ENCODE assay signal across 8 cellular contexts in the genomic region with DNA sequence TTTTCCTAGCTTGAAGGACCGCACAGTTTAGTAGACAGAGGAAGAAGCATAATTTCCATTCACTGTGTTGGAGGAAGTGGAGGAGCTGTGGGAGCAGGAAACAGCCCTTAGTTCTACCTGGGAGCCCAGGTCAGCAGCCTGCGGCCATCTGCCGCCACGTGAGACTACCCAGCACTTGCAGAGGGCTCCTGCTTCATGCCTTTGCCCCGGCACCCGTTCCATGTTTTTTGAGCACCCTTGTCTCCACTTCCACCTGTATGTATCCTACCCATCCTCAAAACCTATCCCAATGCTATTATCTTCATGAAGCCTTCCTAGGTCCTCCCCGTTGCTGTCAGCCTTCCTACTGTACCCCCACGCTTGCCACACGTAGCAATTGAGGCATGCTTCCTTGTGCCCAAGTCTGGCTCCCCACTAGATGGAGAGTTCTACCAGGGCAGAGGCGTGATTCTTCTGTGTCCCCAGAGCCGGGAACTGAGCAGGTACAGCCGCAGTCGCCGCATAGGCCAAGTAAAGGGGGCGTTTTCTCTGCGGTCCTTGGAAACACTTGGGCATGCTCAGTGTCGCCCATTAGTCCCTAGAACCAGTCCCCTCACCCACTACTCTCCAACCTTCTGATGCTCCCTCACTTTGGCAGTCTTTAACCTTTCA. TPM values are rescaled to one million over a fixed set of nuclear protein-coding genes. Genes with fewer than 3 reads are reported as not detected.
DNase-seq lines count a peak whose midpoint lies in the region; ATAC-seq and TF ChIP-seq lines count a peak whose summit lies in the region.

No MANE protein-coding gene starts in this region.

- peaks cover 37% of the 10 kb centered on the region for H3K4me1 Mint-ChIP-seq in activated CD4-positive, alpha-beta T cell treated with anti-CD3 and anti-CD28 coated beads, Interleukin-2, amount 10 ng/mL, durations not matched to agents 7 days and 5 days
- H3K4me1 Mint-ChIP-seq in neural progenitor cell, result peaks cover 41% of the 10 kb centered on the region

- peaks cover 1% of the 10 kb centered on the region for H3K27me3 Mint-ChIP-seq in activated CD4-positive, alpha-beta T cell treated with anti-CD3 and anti-CD28 coated beads, Interleukin-2, amount 10 ng/mL, durations not matched to agents 7 days and 5 days
- H3K27me3 Mint-ChIP-seq in neural progenitor cell (ENCODE audit: insufficient read depth, low read depth), result peaks cover 5% of the 10 kb centered on the region

- H3F3A ChIP-seq in neural progenitor cell (ENCODE audit: low read depth), result peaks cover 33% of the 10 kb centered on the region

- in situ Hi-C loops in Panc1 (cut with HindIII; ENCODE audit: low pct_unique_long_range_greater_than_20kb, low sequenced_read_pairs), result no loop called here

- POLR2A ChIA-PET in activated CD4-positive, alpha-beta T cell treated with anti-CD3 and anti-CD28 coated beads, Interleukin-2, amount 10 ng/mL, durations not matched to agents 7 days and 5 days (lab: Charles Lee), result no interaction called here
- POLR2A ChIA-PET in Panc1 (lab: Charles Lee), result no interaction called here

- H4K20me1 ChIP-seq in neural progenitor cell (ENCODE audit: low read depth), result no peaks in the 10 kb centered on the region

- no peaks in the 10 kb centered on the region; the same call in 1 of the 2 replicates for H3K36me3 ChIP-seq in Panc1 (ENCODE audit: control insufficient read depth, insufficient read depth, low read length)
- no peaks in the 10 kb centered on the region for H3K36me3 ChIP-seq in neural progenitor cell

- peak overlapping the region; percentile 97 for H2AFZ ChIP-seq in neural progenitor cell (replicated peaks)

- H3K27me3 ChIP-seq in Panc1 (ENCODE audit: control insufficient read depth, insufficient read depth, low read length) (no peaks in the 10 kb centered on the region), neural progenitor cell (no peaks in the 10 kb centered on the region)

- H3K9me3 ChIP-seq in Panc1 (ENCODE audit: control insufficient read depth, insufficient read depth, low read depth, low read length) (no peaks in the 10 kb centered on the region), neural progenitor cell (ENCODE audit: low read depth) (no peaks in the 10 kb centered on the region)

- H3K79me2 ChIP-seq in neural progenitor cell (ENCODE audit: low read depth), result peaks cover 18% of the 10 kb centered on the region

- no peaks in the 10 kb centered on the region for H3K9me3 Mint-ChIP-seq in activated CD4-positive, alpha-beta T cell treated with anti-CD3 and anti-CD28 coated beads, Interleukin-2, amount 10 ng/mL, durations not matched to agents 7 days and 5 days
- no peaks in the 10 kb centered on the region for H3K9me3 Mint-ChIP-seq in neural progenitor cell

- H3K9ac ChIP-seq in neural progenitor cell, result no peak overlapping the region

- H3K4me2 ChIP-seq in neural progenitor cell, result peak overlapping the region; percentile 95

- intact Hi-C loops in Panc1 (cut with micrococcal nuclease; ENCODE audit: unreplicated experiment) (no loop called here), posterior vena cava (cut with DNase I) (no loop called here)

- no peak for TF ChIP-seq CTCF in Panc1 (IDR thresholded peaks at IDR 0.05)
- TF ChIP-seq CTCF in neural progenitor cell (IDR thresholded peaks at IDR 0.05), result no peak

- H3K4me1 ChIP-seq in Panc1 (ENCODE audit: control insufficient read depth, insufficient read depth, low read length), result peaks cover 23% of the 10 kb centered on the region
- peaks cover 19% of the 10 kb centered on the region for H3K4me1 ChIP-seq in neural progenitor cell

- no peaks in the 10 kb centered on the region for H3K36me3 Mint-ChIP-seq in activated CD4-positive, alpha-beta T cell treated with anti-CD3 and anti-CD28 coated beads, Interleukin-2, amount 10 ng/mL, durations not matched to agents 7 days and 5 days (ENCODE audit: low read depth)
- peaks cover 6% of the 10 kb centered on the region for H3K36me3 Mint-ChIP-seq in neural progenitor cell

- no peak for DNase-seq in activated CD4-positive, alpha-beta T cell treated with anti-CD3 and anti-CD28 coated beads, Interleukin-2, amount 10 ng/mL, durations not matched to agents 7 days and 5 days
- DNase-seq in activated CD4-positive, alpha-beta T cell treated with anti-CD3 and anti-CD28 coated beads for 48 hours, result no peak
- DNase-seq in Panc1 (ENCODE audit: low read depth, low spot score) (no peak), epithelial cell of prostate (ENCODE audit: low read depth, low spot score) (no peak), neural progenitor cell (ENCODE audit: low spot score) (no peak), pons (ENCODE audit: low spot score) (no peak), posterior vena cava (ENCODE audit: low spot score) (no peak)

- H3K4me3 Mint-ChIP-seq in activated CD4-positive, alpha-beta T cell treated with anti-CD3 and anti-CD28 coated beads, Interleukin-2, amount 10 ng/mL, durations not matched to agents 7 days and 5 days, result peak overlapping the region; percentile 80
- H3K4me3 Mint-ChIP-seq in neural progenitor cell, result peak overlapping the region; percentile 94

- H3K4me3 ChIP-seq in Panc1 (ENCODE audit: low read depth in 2 of 2, low read length in 2 of 2) (peak overlapping the region; percentile 78 to 86), neural progenitor cell (peak overlapping the region; percentile 92)

- peak; percentile 21 for ATAC-seq in HG02852 (IDR thresholded peaks at IDR 0.05; ENCODE audit: unreplicated experiment)
- ATAC-seq in Panc1, result peak; percentile 68

- H3K27ac Mint-ChIP-seq in activated CD4-positive, alpha-beta T cell treated with anti-CD3 and anti-CD28 coated beads, Interleukin-2, amount 10 ng/mL, durations not matched to agents 7 days and 5 days, result peak overlapping the region; percentile 93
- peak overlapping the region; percentile 61 for H3K27ac Mint-ChIP-seq in neural progenitor cell

- H3K27ac ChIP-seq in Panc1 (ENCODE audit: low read length) (peak overlapping the region; percentile 87), epithelial cell of prostate (peak overlapping the region; percentile 89), neural progenitor cell (no peak overlapping the region)

- TSS peak; percentile 76 for BruUV-seq in Panc1 (replicated peaks; lab: Mats Ljungman, UMichigan)

- CTCF ChIA-PET in activated CD4-positive, alpha-beta T cell treated with anti-CD3 and anti-CD28 coated beads, Interleukin-2, amount 10 ng/mL, durations not matched to agents 7 days and 5 days (lab: Charles Lee), result interaction anchor here (1.6 to 1.8 kb wide), 3 partner anchors 14 to 19 kb away, joined by 4 to 8 read pairs (median 6); no protein-coding TSS in a partner anchor
- CTCF ChIA-PET in Panc1 (lab: Charles Lee), result no interaction called here

RNA-seq across cellular contexts. Expression of a gene that starts 1.9 kb away (rescaled TPM):
- 1 to 10 TPM; 4.0 to 4.8 TPM for total RNA-seq in activated CD4-positive, alpha-beta T cell treated with anti-CD3 and anti-CD28 coated beads, Interleukin-2, amount 10 ng/mL, durations not matched to agents 7 days and 5 days
- 9.2 TPM for total RNA-seq in Panc1 (2021; ENCODE audit: unreplicated experiment)
- polyA plus RNA-seq in Panc1 (2012; ENCODE audit: insufficient read length), result 24.4 TPM
- total RNA-seq in neural progenitor cell (ENCODE audit: low replicate concordance), result 1.4 and 5.6 TPM in 2 replicates
- total RNA-seq in posterior vena cava, result 10 to 100 TPM in 1 of 2 donors, 1 to 10 TPM in 1; 7.8 to 12.2 TPM

RNA-seq across cellular contexts. Expression of a gene that starts 38.0 kb away (rescaled TPM):
- 1 to 10 TPM in 1 of 2 experiments, under 1 TPM in 1; 0.71 to 1.3 TPM for total RNA-seq in activated CD4-positive, alpha-beta T cell treated with anti-CD3 and anti-CD28 coated beads, Interleukin-2, amount 10 ng/mL, durations not matched to agents 7 days and 5 days
- 24.4 TPM for total RNA-seq in Panc1 (2021; ENCODE audit: unreplicated experiment)
- polyA plus RNA-seq in Panc1 (2012; ENCODE audit: insufficient read length), result 27.3 TPM
- 3.3 and 13.5 TPM in 2 replicates for total RNA-seq in neural progenitor cell (ENCODE audit: low replicate concordance)
- total RNA-seq in posterior vena cava, result 1 to 10 TPM; 2.5 to 4.1 TPM

RNA-seq across cellular contexts. Expression of a gene that starts 50.4 kb away (rescaled TPM):
- total RNA-seq in activated CD4-positive, alpha-beta T cell treated with anti-CD3 and anti-CD28 coated beads, Interleukin-2, amount 10 ng/mL, durations not matched to agents 7 days and 5 days, result 1 to 10 TPM; 8.0 to 9.3 TPM
- total RNA-seq in Panc1 (2021; ENCODE audit: unreplicated experiment) (90.1 TPM), neural progenitor cell (ENCODE audit: low replicate concordance) (23.7 and 96.3 TPM in 2 replicates), posterior vena cava (10 to 100 TPM; 39.0 to 45.7 TPM)
- polyA plus RNA-seq in Panc1 (2012; ENCODE audit: insufficient read length), result 109 TPM

RNA-seq across cellular contexts. Expression of a gene that starts 54.6 kb away (rescaled TPM):
- total RNA-seq in activated CD4-positive, alpha-beta T cell treated with anti-CD3 and anti-CD28 coated beads, Interleukin-2, amount 10 ng/mL, durations not matched to agents 7 days and 5 days, result 100 to 1,000 TPM in 1 of 2 experiments, 10 to 100 TPM in 1; 90.1 to 112 TPM
- 134 TPM for total RNA-seq in Panc1 (2021; ENCODE audit: unreplicated experiment)
- polyA plus RNA-seq in Panc1 (2012; ENCODE audit: insufficient read length), result 119 TPM
- 39.2 and 71.2 TPM in 2 replicates for total RNA-seq in neural progenitor cell (ENCODE audit: low replicate concordance)
- 10 to 100 TPM; 69.4 to 77.4 TPM for total RNA-seq in posterior vena cava

RNA-seq across cellular contexts. Expression of a gene that starts 59.6 kb away (rescaled TPM):
- 10 to 100 TPM; 28.0 to 30.0 TPM for total RNA-seq in activated CD4-positive, alpha-beta T cell treated with anti-CD3 and anti-CD28 coated beads, Interleukin-2, amount 10 ng/mL, durations not matched to agents 7 days and 5 days
- total RNA-seq in Panc1 (2021; ENCODE audit: unreplicated experiment), result 76.0 TPM
- polyA plus RNA-seq in Panc1 (2012; ENCODE audit: insufficient read length), result 63.3 TPM
- 9.5 and 20.0 TPM in 2 replicates for total RNA-seq in neural progenitor cell (ENCODE audit: low replicate concordance)
- 10 to 100 TPM; 13.5 to 14.5 TPM for total RNA-seq in posterior vena cava
